In the genomic region with DNA sequence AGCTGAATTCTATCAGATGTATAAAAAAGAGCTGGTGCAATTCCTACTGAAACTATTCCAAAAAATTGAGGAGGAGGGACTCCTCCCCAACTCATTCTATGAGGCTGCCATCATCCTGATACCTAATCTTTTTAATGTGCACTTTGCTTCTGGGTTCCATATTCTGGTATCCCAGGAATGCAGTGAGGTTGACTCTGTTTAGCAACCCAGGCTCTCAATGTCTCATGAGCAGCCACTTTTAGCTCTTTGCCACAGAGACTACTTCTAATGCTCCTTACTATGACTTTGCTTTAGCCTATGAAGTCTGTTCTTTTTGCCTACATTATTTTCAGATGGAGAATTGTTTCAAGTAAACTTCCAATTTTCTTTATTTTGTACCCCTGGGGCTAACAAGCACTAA, we compare ENCODE assay signal across 18 cellular contexts.
DNase-seq lines count a peak whose midpoint lies in the region; ATAC-seq and TF ChIP-seq lines count a peak whose summit lies in the region.
"Had no signal": no experiment of that assay in that cellular context is flagged by ENCODE, and none has a peak within 500 bp of the region (broad histone marks: within the 10 kb centered on the region; RNA-seq: fewer than 3 reads in every experiment).

No MANE protein-coding gene starts in this region.

- H3K9me2 ChIP-seq in SK-N-SH, result no peaks in the 10 kb centered on the region

- H2AFZ ChIP-seq in SK-N-SH (ENCODE audit: low read depth), result no peak overlapping the region

- no peak overlapping the region for H4K8ac ChIP-seq in mesendoderm (ENCODE audit: low read depth, low read length)

- H3K56ac ChIP-seq in mesendoderm (ENCODE audit: low read length), result no peak overlapping the region

- H3K27me3 ChIP-seq in SK-N-SH (ENCODE audit: insufficient read depth), result no peaks in the 10 kb centered on the region
- no peaks in the 10 kb centered on the region for H3K27me3 ChIP-seq in mesendoderm (ENCODE audit: insufficient read depth, low read length, poor library complexity)
- H3K27me3 ChIP-seq in stomach, result no peaks in the 10 kb centered on the region
- H3K27me3 ChIP-seq: BLaER1 treated with 17β-estradiol and CSF1 and Interleukin-3, amounts not matched to agents 10 nM and 100 nM had no signal

- POLR2A ChIA-PET in SK-N-SH (lab: Yijun Ruan, JAX), result no interaction called here

- TF ChIP-seq POLR2A in stomach (IDR thresholded peaks at IDR 0.05), result no peak

- H3K4me2 ChIP-seq in SK-N-SH (no peak overlapping the region), mesendoderm (ENCODE audit: low read length) (no peak overlapping the region)
- H3K4me2 ChIP-seq: BLaER1 treated with 17β-estradiol and CSF1 and Interleukin-3, amounts not matched to agents 10 nM and 100 nM had no signal

- H3K9me3 ChIP-seq in SK-N-SH (no peaks in the 10 kb centered on the region), stomach (no peaks in the 10 kb centered on the region)
- H3K9me3 ChIP-seq: BLaER1 treated with 17β-estradiol and CSF1 and Interleukin-3, amounts not matched to agents 10 nM and 100 nM had no signal

- H3K9ac ChIP-seq in SK-N-SH (no peak overlapping the region), mesendoderm (ENCODE audit: low read length) (no peak overlapping the region)
- H3K9ac ChIP-seq: BLaER1 treated with 17β-estradiol and CSF1 and Interleukin-3, amounts not matched to agents 10 nM and 100 nM had no signal

- H3K36me3 ChIP-seq in SK-N-SH (replicated peaks in 1 of 2; ENCODE audit: control insufficient read depth in 1 of 2, insufficient read depth in 2 of 2, low read length in 1 of 2) (no peaks in the 10 kb centered on the region), mesendoderm (ENCODE audit: control insufficient read depth, insufficient read depth, low read length) (no peaks in the 10 kb centered on the region), stomach (no peaks in the 10 kb centered on the region)
- H3K36me3 ChIP-seq: BLaER1 treated with 17β-estradiol and CSF1 and Interleukin-3, amounts not matched to agents 10 nM and 100 nM had no signal

- TF ChIP-seq CTCF in SK-N-SH (IDR thresholded peaks at IDR 0.05), result no peak
- TF ChIP-seq CTCF in stomach (IDR thresholded peaks at IDR 0.05), result no peak
- no peak for TF ChIP-seq CTCF in GM20000 (IDR thresholded peaks at IDR 0.05; ENCODE audit: extremely low read depth, missing control alignments)

- no peak overlapping the region for H2BK15ac ChIP-seq in mesendoderm (replicated peaks; ENCODE audit: low read depth)

- CTCF ChIA-PET in SK-N-SH (lab: Yijun Ruan, JAX), result no interaction called here

- no peak for DNase-seq in SK-N-SH
- peak; percentile 57 for DNase-seq in dedifferentiated amniotic fluid mesenchymal stem cell (ENCODE audit: extremely low spot score)
- DNase-seq in mesendoderm, result peak; percentile 53
- peak; percentile 6 for DNase-seq in stromal cell of bone marrow (ENCODE audit: low read depth)
- DNase-seq in stomach, result no peak
- no peak for DNase-seq in NOMO-1 (lab: John Stamatoyannopoulos, UW; ENCODE audit: unreplicated experiment in 2 of 2)
- DNase-seq in GM20000 (ENCODE audit: low spot score), result no peak
- DNase-seq: ACHN; CD4-positive, alpha-beta memory T cell; Kasumi-1; NCI-H1694 treated with DMSO at 0.1 percent for 48 hours; NCI-H2081 treated with DMSO at 0.1 percent for 48 hours; NCI-H2171 treated with DMSO at 0.1 percent for 48 hours; NCI-H524 treated with DMSO at 0.1 percent for 48 hours had no signal

- H3K27ac ChIP-seq in SK-N-SH (ENCODE audit: low read depth in 2 of 2, low read length in 1 of 2), result no peak overlapping the region
- H3K27ac ChIP-seq in mesendoderm (ENCODE audit: low read depth, low read length), result no peak overlapping the region
- no peak overlapping the region for H3K27ac ChIP-seq in stomach
- H3K27ac ChIP-seq: 22Rv1; BLaER1 treated with 17β-estradiol and CSF1 and Interleukin-3, amounts not matched to agents 10 nM and 100 nM had no signal

- no peak overlapping the region for H2BK5ac ChIP-seq in mesendoderm (ENCODE audit: low read length)

- H3K4me3 ChIP-seq in SK-N-SH (ENCODE audit: low read depth in 2 of 2, low read length in 1 of 2) (no peak overlapping the region), mesendoderm (ENCODE audit: low read length) (no peak overlapping the region), stomach (no peak overlapping the region)
- H3K4me3 ChIP-seq: BLaER1 treated with 17β-estradiol and CSF1 and Interleukin-3, amounts not matched to agents 10 nM and 100 nM had no signal

- no peak overlapping the region for H3K18ac ChIP-seq in mesendoderm (ENCODE audit: low read length)

- H4K5ac ChIP-seq in mesendoderm (ENCODE audit: low read length), result no peak overlapping the region

- TF ChIP-seq EP300 in SK-N-SH (IDR thresholded peaks at IDR 0.05; ENCODE audit: borderline replicate concordance in 1 of 2, low read depth in 1 of 2, low read length in 1 of 2), result no peak
- TF ChIP-seq EP300 in stomach (IDR thresholded peaks at IDR 0.05), result no peak

- H4K20me1 ChIP-seq in SK-N-SH (ENCODE audit: insufficient read depth), result no peaks in the 10 kb centered on the region
- H4K20me1 ChIP-seq: BLaER1 treated with 17β-estradiol and CSF1 and Interleukin-3, amounts not matched to agents 10 nM and 100 nM had no signal

- H3K4me1 ChIP-seq in SK-N-SH (ENCODE audit: control insufficient read depth in 1 of 2, insufficient read depth in 2 of 2, low read depth in 1 of 2, low read length in 1 of 2), result no peaks in the 10 kb centered on the region
- H3K4me1 ChIP-seq in mesendoderm (ENCODE audit: control insufficient read depth, low read depth, low read length), result no peaks in the 10 kb centered on the region
- H3K4me1 ChIP-seq in stomach, result no peaks in the 10 kb centered on the region

- no peaks in the 10 kb centered on the region for H3F3A ChIP-seq in SK-N-SH (replicated peaks; ENCODE audit: insufficient read depth)

- intact Hi-C loops in stomach (cut with DNase I; ENCODE audit: low total_unique reads), result no loop called here

- no peak overlapping the region for H2AK5ac ChIP-seq in mesendoderm (ENCODE audit: low read length)

- H2BK120ac ChIP-seq in mesendoderm (ENCODE audit: low read depth, low read length), result no peak overlapping the region

- no peak for ATAC-seq in SK-N-SH treated with all-trans-retinoic acid at 6 μM for 48 hours
- ATAC-seq: Right ventricle myocardium inferior had no signal

- no peak for TF ChIP-seq RAD21 in SK-N-SH (IDR thresholded peaks at IDR 0.05; ENCODE audit: low read length)

- H3K23ac ChIP-seq in mesendoderm (ENCODE audit: low read length), result no peak overlapping the region

- H3K79me1 ChIP-seq in mesendoderm (ENCODE audit: low read length), result no peaks in the 10 kb centered on the region

- H3K79me2 ChIP-seq in SK-N-SH (ENCODE audit: insufficient read depth) (no peaks in the 10 kb centered on the region), mesendoderm (ENCODE audit: control insufficient read depth, insufficient read depth, low read length) (no peaks in the 10 kb centered on the region)

- no peak overlapping the region for H3K4ac ChIP-seq in mesendoderm (ENCODE audit: low read depth, low read length)

TF ChIP-seq in SK-N-SH treated with all-trans-retinoic acid at 6 μM for 48 hours, 23 proteins besides CTCF, POLR2A, EP300 and RAD21:
- TF ChIP-seq ZNF70 (CRISPR knock-in tag; IDR thresholded peaks at IDR 0.05) (no peak), ISL1 (CRISPR knock-in tag; IDR thresholded peaks at IDR 0.05) (peak; percentile 73)

TF ChIP-seq in SK-N-SH, 30 proteins besides CTCF, POLR2A, EP300 and RAD21:
- no peak for TF ChIP-seq POLR2AphosphoS5 (IDR thresholded peaks at IDR 0.05; ENCODE audit: low read depth, low read length)

Comparison
In these comparisons a context has a peak if more than half of its experiments do, and no peak if none do; other contexts are left out.
1. DNase-seq: peak in dedifferentiated amniotic fluid mesenchymal stem cell (single experiment), mesendoderm (single experiment) and stromal cell of bone marrow (single experiment); none in SK-N-SH (single experiment), stomach (single experiment), NOMO-1 (0 of 2) and GM20000 (single experiment).